In genomic region chr4:1137063-1137771, GRCh38 we compare ENCODE assay signal across 13 cellular contexts. TPM values are rescaled to one million over a fixed set of nuclear protein-coding genes. Genes with fewer than 3 reads are reported as not detected.
DNase-seq lines count a peak whose midpoint lies in the region; ATAC-seq and TF ChIP-seq lines count a peak whose summit lies in the region.
"Had no signal": no experiment of that assay in that cellular context is flagged by ENCODE, and none has a peak within 500 bp of the region (broad histone marks: within the 10 kb centered on the region; RNA-seq: fewer than 3 reads in every experiment).

No MANE protein-coding gene starts in this region.

- no peak for ATAC-seq in stimulated activated naive B cell treated with anti-CD40 and anti-IgM and Interleukin-4, amounts not matched to agents 10 μg/mL and 1 μg/mL and 100 μg/mL, for 72 hours (replicated peaks)

- H3K27me3 Mint-ChIP-seq in activated T-cell treated with anti-CD3 and anti-CD28 coated beads, Interleukin-2, amount 50 U/mL, for 24 hours = peaks cover 4% of the 10 kb centered on the region
- H3K27me3 Mint-ChIP-seq in stimulated activated naive B cell treated with anti-CD40 and anti-IgM and Interleukin-4, amounts not matched to agents 10 μg/mL and 1 μg/mL and 100 μg/mL, for 72 hours = no peaks in the 10 kb centered on the region

- peaks cover 3% of the 10 kb centered on the region for H3K27me3 ChIP-seq in fibroblast of lung (ENCODE audit: control insufficient read depth, insufficient read depth, low read length)
- H3K27me3 ChIP-seq: cardiac muscle cell had no signal

- H3K4me1 ChIP-seq in fibroblast of lung (ENCODE audit: control insufficient read depth, extremely low read depth, insufficient read depth, low read length) = no peaks in the 10 kb centered on the region

- TF ChIP-seq CTCF in fibroblast of lung (conservative IDR thresholded peaks at IDR 0.05 in 1 of 2, IDR thresholded peaks at IDR 0.05 in 1 of 2; ENCODE audit: low read depth in 1 of 2, low read length in 2 of 2) = no peak

- no peaks in the 10 kb centered on the region for H3K36me3 ChIP-seq in fibroblast of lung (ENCODE audit: control insufficient read depth, insufficient read depth, low read length)
- H3K36me3 ChIP-seq: cardiac muscle cell had no signal

- no peaks in the 10 kb centered on the region for H3K79me2 ChIP-seq in fibroblast of lung (ENCODE audit: control insufficient read depth, insufficient read depth, low read length)

- H3K9me3 Mint-ChIP-seq in activated T-cell treated with anti-CD3 and anti-CD28 coated beads, Interleukin-2, amount 50 U/mL, for 24 hours = no peaks in the 10 kb centered on the region
- no peaks in the 10 kb centered on the region for H3K9me3 Mint-ChIP-seq in stimulated activated naive B cell treated with anti-CD40 and anti-IgM and Interleukin-4, amounts not matched to agents 10 μg/mL and 1 μg/mL and 100 μg/mL, for 72 hours

- H3K9me3 ChIP-seq in fibroblast of lung (ENCODE audit: control insufficient read depth, insufficient read depth, low read depth, low read length) = no peaks in the 10 kb centered on the region

- H3K27ac ChIP-seq in fibroblast of lung (ENCODE audit: insufficient read depth, low read length) = no peak overlapping the region
- H3K27ac ChIP-seq: cardiac muscle cell had no signal

- H3K4me2 ChIP-seq in fibroblast of lung (ENCODE audit: extremely low read depth, insufficient read depth, low read length) = peak overlapping the region; percentile 37

- H3K9ac ChIP-seq in fibroblast of lung (ENCODE audit: insufficient read depth, low read length) = no peak overlapping the region

- H3K4me3 ChIP-seq in fibroblast of lung (replicated peaks in 1 of 4; ENCODE audit: control extremely low read depth in 1 of 4, insufficient read depth in 1 of 4, low read depth in 3 of 4, low read length in 4 of 4) = no peak overlapping the region
- H3K4me3 ChIP-seq: cardiac muscle cell had no signal

- no peak overlapping the region for H2AFZ ChIP-seq in fibroblast of lung (ENCODE audit: low read length)

- H3K36me3 Mint-ChIP-seq in activated T-cell treated with anti-CD3 and anti-CD28 coated beads, Interleukin-2, amount 50 U/mL, for 24 hours (ENCODE audit: low read depth) = no peaks in the 10 kb centered on the region
- H3K36me3 Mint-ChIP-seq in stimulated activated naive B cell treated with anti-CD40 and anti-IgM and Interleukin-4, amounts not matched to agents 10 μg/mL and 1 μg/mL and 100 μg/mL, for 72 hours = peaks cover 0 to 1% of the 10 kb centered on the region in 2 donors

- no peaks in the 10 kb centered on the region for H4K20me1 ChIP-seq in fibroblast of lung (ENCODE audit: control insufficient read depth, extremely low read depth, insufficient read depth, low read length)

- H3K27ac Mint-ChIP-seq in activated T-cell treated with anti-CD3 and anti-CD28 coated beads, Interleukin-2, amount 50 U/mL, for 24 hours = no peak overlapping the region
- no peak overlapping the region for H3K27ac Mint-ChIP-seq in stimulated activated naive B cell treated with anti-CD40 and anti-IgM and Interleukin-4, amounts not matched to agents 10 μg/mL and 1 μg/mL and 100 μg/mL, for 72 hours
- H3K27ac Mint-ChIP-seq: nephron had no signal

- peak overlapping the region; percentile 69 for H3K4me3 Mint-ChIP-seq in activated T-cell treated with anti-CD3 and anti-CD28 coated beads, Interleukin-2, amount 50 U/mL, for 24 hours
- H3K4me3 Mint-ChIP-seq in stimulated activated naive B cell treated with anti-CD40 and anti-IgM and Interleukin-4, amounts not matched to agents 10 μg/mL and 1 μg/mL and 100 μg/mL, for 72 hours = peak overlapping the region; percentile 83 to 85
- H3K4me3 Mint-ChIP-seq: nephron had no signal

- DNase-seq in activated T-cell treated with anti-CD3 and anti-CD28 coated beads, Interleukin-2, amount 50 U/mL, for 24 hours = no peak
- no peak for DNase-seq in activated T-cell treated with anti-CD3 and anti-CD28 coated beads, Interleukin-2, amount 50 U/mL, for 1 hour
- DNase-seq in SIG-M5 (lab: John Stamatoyannopoulos, UW) (peak; percentile 7), fibroblast of lung (ENCODE audit: low read depth in 2 of 2) (peak in 1 of 2 donors; percentile 21), middle frontal gyrus (ENCODE audit: extremely low spot score, low spot score) (no peak), NCI-H2107 treated with DMSO at 0.1 percent for 48 hours (lab: John Stamatoyannopoulos, UW; ENCODE audit: unreplicated experiment) (no peak), NCI-H1436 (lab: John Stamatoyannopoulos, UW) (no peak)
- no peak for DNase-seq in stimulated activated naive B cell treated with anti-CD40 and anti-IgM and Interleukin-4, amounts not matched to agents 10 μg/mL and 1 μg/mL and 100 μg/mL, for 72 hours
- DNase-seq: activated CD4-positive, alpha-beta T cell treated with anti-CD3 and anti-CD28 coated beads, Interleukin-2, amount 50 U/mL, for 1 hour; NCI-H1092; stimulated activated CD4-positive, alpha-beta T cell treated with anti-CD3 and anti-CD28 coated beads, Interleukin-2, amount 100 ng/mL, for 48 hours had no signal

- H3K4me1 Mint-ChIP-seq in activated T-cell treated with anti-CD3 and anti-CD28 coated beads, Interleukin-2, amount 50 U/mL, for 24 hours (ENCODE audit: low read depth) = peaks cover 18% of the 10 kb centered on the region
- peaks cover 14 to 31% of the 10 kb centered on the region in 2 donors for H3K4me1 Mint-ChIP-seq in stimulated activated naive B cell treated with anti-CD40 and anti-IgM and Interleukin-4, amounts not matched to agents 10 μg/mL and 1 μg/mL and 100 μg/mL, for 72 hours
- H3K4me1 Mint-ChIP-seq: nephron had no signal

RNA-seq across cellular contexts. Expression of gene RNF212, which starts 23.9 kb away (rescaled TPM):
- total RNA-seq in fibroblast of lung = 0.66 and 2.6 TPM in 2 replicates
- 1.2 and 1.6 TPM in 2 replicates for polyA plus RNA-seq in fibroblast of lung
- polyA plus RNA-seq in fibroblast of lung (2012) = 1.0 and 1.6 TPM in 2 replicates
- polyA minus RNA-seq in fibroblast of lung (ENCODE audit: low replicate concordance) = 2.2 TPM in 1 of 2 replicates, not detected in the other

RNA-seq across cellular contexts. Expression of gene SPON2, which starts 35.2 kb away (rescaled TPM):
- 261 and 367 TPM in 2 replicates for total RNA-seq in fibroblast of lung
- polyA plus RNA-seq in fibroblast of lung = 179 and 189 TPM in 2 replicates
- 431 and 600 TPM in 2 replicates for polyA plus RNA-seq in fibroblast of lung (2012)
- 88.2 and 101 TPM in 2 replicates for polyA minus RNA-seq in fibroblast of lung (ENCODE audit: low replicate concordance)
